11 cellular contexts compared by ENCODE assay signal in genomic region chr17:77462553-77463497, GRCh38.
DNase-seq lines count a peak whose midpoint lies in the region; TF ChIP-seq lines count a peak whose summit lies in the region.
"Had no signal": no experiment of that assay in that cellular context is flagged by ENCODE, and none has a peak within 500 bp of the region (broad histone marks: within the 10 kb centered on the region; RNA-seq: fewer than 3 reads in every experiment).

No MANE protein-coding gene starts in this region.

- H3K9me3 ChIP-seq in Loucy (ENCODE audit: insufficient read depth, low read depth, low read length) (no peaks in the 10 kb centered on the region), duodenal mucosa (ENCODE audit: control insufficient read depth in 1 of 2, low read length in 2 of 2) (no peaks in the 10 kb centered on the region), osteoblast (ENCODE audit: low read depth, low read length) (no peaks in the 10 kb centered on the region), Caco-2 (no peaks in the 10 kb centered on the region)

- H3K9me3 Mint-ChIP-seq in CD14-positive monocyte (no peaks in the 10 kb centered on the region), Caco-2 (ENCODE audit: unreplicated experiment) (no peaks in the 10 kb centered on the region)

- H3K4me3 ChIP-seq in Loucy (ENCODE audit: low read length, poor library complexity, severe bottlenecking) (no peak overlapping the region), duodenal mucosa (ENCODE audit: low read depth in 1 of 2, low read length in 2 of 2) (no peak overlapping the region), osteoblast (ENCODE audit: insufficient read depth, low read length) (no peak overlapping the region), Caco-2 (ENCODE audit: low read depth, low read length) (no peak overlapping the region)

- no peaks in the 10 kb centered on the region for H3K27me3 ChIP-seq in Loucy (ENCODE audit: insufficient read depth, low read length, poor library complexity, severe bottlenecking)
- no peaks in the 10 kb centered on the region for H3K27me3 ChIP-seq in duodenal mucosa (ENCODE audit: control insufficient read depth in 1 of 2, insufficient read depth in 2 of 2, low read length in 2 of 2)
- H3K27me3 ChIP-seq in osteoblast (ENCODE audit: insufficient read depth, low read length) = no peaks in the 10 kb centered on the region
- H3K27me3 ChIP-seq in Caco-2 (replicated peaks; ENCODE audit: control insufficient read depth, insufficient read depth, low read length) = no peaks in the 10 kb centered on the region

- peak overlapping the region; percentile 40 to 99 (median 91) for H3K27ac Mint-ChIP-seq in CD14-positive monocyte
- no peak overlapping the region for H3K27ac Mint-ChIP-seq in Caco-2 (ENCODE audit: unreplicated experiment)

- H3K4me3 Mint-ChIP-seq in CD14-positive monocyte (no peak overlapping the region), Caco-2 (ENCODE audit: unreplicated experiment) (no peak overlapping the region)

- POLR2A ChIA-PET in Caco-2 (lab: Charles Lee) = no interaction called here

- intact Hi-C loops in CD14-positive monocyte (cut with micrococcal nuclease) = loop anchor here in 1 of 2 donors (5.0 kb wide), 1 partner anchor 36 kb away; no protein-coding TSS in a partner anchor
- intact Hi-C loops in Caco-2 (cut with micrococcal nuclease; ENCODE audit: unreplicated experiment) = no loop called here

- peaks cover 8% of the 10 kb centered on the region for H3F3A ChIP-seq in Loucy (ENCODE audit: low read depth)

- H2AFZ ChIP-seq in Loucy (ENCODE audit: low read length) (no peak overlapping the region), osteoblast (ENCODE audit: low read length) (no peak overlapping the region)

- H3K27me3 Mint-ChIP-seq in CD14-positive monocyte (ENCODE audit: low read depth in 3 of 3) (peaks cover 0 to 1% (median 0%) of the 10 kb centered on the region in 3 donors), Caco-2 (ENCODE audit: insufficient read depth, unreplicated experiment) (no peaks in the 10 kb centered on the region)

- H4K20me1 ChIP-seq in Loucy (ENCODE audit: insufficient read depth, low read length, poor library complexity, severe bottlenecking) (peaks cover 86% of the 10 kb centered on the region), osteoblast (ENCODE audit: insufficient read depth, low read length) (peaks cover 78% of the 10 kb centered on the region)

- no peak for DNase-seq in CD14-positive monocyte (ENCODE audit: low spot score)
- DNase-seq in osteoblast (ENCODE audit: insufficient read length, low spot score, missing footprints) = peak; percentile 21
- DNase-seq in SHP77 (lab: John Stamatoyannopoulos, UW) = no peak
- no peak for DNase-seq in Caco-2
- no peak for DNase-seq in dedifferentiated amniotic fluid mesenchymal stem cell (ENCODE audit: extremely low spot score)
- no peak for DNase-seq in NCI-H748 (lab: John Stamatoyannopoulos, UW; ENCODE audit: unreplicated experiment)
- DNase-seq: activated gamma-delta T cell treated with Interleukin-2 at 50 U/mL for 16 hours, islet precursor cell, NCI-H774 had no signal

- peak overlapping the region; percentile 38 for H3K9ac ChIP-seq in Loucy (ENCODE audit: low read depth, low read length, poor library complexity, severe bottlenecking)
- H3K9ac ChIP-seq in duodenal mucosa (ENCODE audit: low read depth in 1 of 2, low read length in 2 of 2) = no peak overlapping the region

- H3K4me2 ChIP-seq in Loucy (ENCODE audit: low read depth, low read length, poor library complexity, severe bottlenecking) (peak overlapping the region; percentile 16), osteoblast (ENCODE audit: insufficient read depth, low read length) (no peak overlapping the region)

- peaks cover 36 to 47% of the 10 kb centered on the region in 2 donors for H3K36me3 Mint-ChIP-seq in CD14-positive monocyte
- peaks cover 65% of the 10 kb centered on the region for H3K36me3 Mint-ChIP-seq in Caco-2 (ENCODE audit: insufficient read depth, unreplicated experiment)

- H3K9me2 ChIP-seq in Loucy (replicated peaks; ENCODE audit: low read depth, low read length) = no peaks in the 10 kb centered on the region

- TF ChIP-seq CTCF in CD14-positive monocyte (IDR thresholded peaks at IDR 0.05) = no peak
- no peak for TF ChIP-seq CTCF in Loucy (conservative IDR thresholded peaks at IDR 0.05; ENCODE audit: low read length)
- TF ChIP-seq CTCF in osteoblast (IDR thresholded peaks at IDR 0.05; ENCODE audit: extremely low read depth, low read depth, low read length) = no peak
- TF ChIP-seq CTCF in Caco-2 (IDR thresholded peaks at IDR 0.05; ENCODE audit: insufficient read depth in 1 of 2, low read depth in 1 of 2, low read length in 1 of 2, severe bottlenecking in 1 of 2, unreplicated experiment in 1 of 2) = no peak

- H3K4me1 Mint-ChIP-seq in CD14-positive monocyte (peaks cover 89% of the 10 kb centered on the region), Caco-2 (ENCODE audit: low read depth, unreplicated experiment) (peaks cover 25% of the 10 kb centered on the region)

- CTCF ChIA-PET in Caco-2 (lab: Charles Lee) = no interaction called here

- peaks cover 21% of the 10 kb centered on the region; the same call in 1 of the 2 replicates for H3K36me3 ChIP-seq in Loucy (ENCODE audit: insufficient read depth, low read length)
- peaks cover 0 to 4% of the 10 kb centered on the region in 2 donors for H3K36me3 ChIP-seq in duodenal mucosa (ENCODE audit: control insufficient read depth in 1 of 2, insufficient read depth in 2 of 2, low read length in 2 of 2)
- H3K36me3 ChIP-seq in osteoblast (ENCODE audit: insufficient read depth, low read length) = peaks cover 14% of the 10 kb centered on the region
- no peaks in the 10 kb centered on the region for H3K36me3 ChIP-seq in Caco-2 (ENCODE audit: control insufficient read depth, insufficient read depth, low read length)

- H3K79me2 ChIP-seq in Loucy (ENCODE audit: insufficient read depth, low read length) (peaks cover 97% of the 10 kb centered on the region), osteoblast (ENCODE audit: insufficient read depth, low read length) (peaks cover 94% of the 10 kb centered on the region)

- H3K27ac ChIP-seq in duodenal mucosa (ENCODE audit: low read depth, low read length) (peak overlapping the region; percentile 70), osteoblast (ENCODE audit: low read depth, low read length) (no peak overlapping the region)

- H3K4me1 ChIP-seq in Loucy (ENCODE audit: insufficient read depth, low read length, poor library complexity, severe bottlenecking) (peaks cover 70% of the 10 kb centered on the region), duodenal mucosa (ENCODE audit: control insufficient read depth in 1 of 2, insufficient read depth in 2 of 2, low read length in 2 of 2) (peaks cover 66 to 74% of the 10 kb centered on the region in 2 donors), osteoblast (ENCODE audit: insufficient read depth, low read length) (peaks cover 31% of the 10 kb centered on the region), Caco-2 (peaks cover 37% of the 10 kb centered on the region)

- no TSS peak for BruUV-seq in Caco-2 (replicated peaks; lab: Mats Ljungman, UMichigan)
